ENCODE assay signal across 8 cellular contexts in genomic region chr16:69396187-69397061, GRCh38.
DNase-seq lines count a peak whose midpoint lies in the region; ATAC-seq and TF ChIP-seq lines count a peak whose summit lies in the region.

No MANE protein-coding gene starts in this region.

- POLR2A ChIA-PET in AG04449 (lab: Yijun Ruan, JAX) = interaction anchor here (0.7 to 1.3 kb wide), 4 partner anchors 8 to 330 kb away, joined by 3 to 5 read pairs (median 4); partner anchors contain the start of gene NQO1

- CTCF ChIA-PET in AG04449 (lab: Yijun Ruan, JAX) = interaction anchor here (0.7 to 7.9 kb wide), 79 partner anchors 8 to 453 kb away, joined by 3 to 154 read pairs (median 5); partner anchors contain the start of genes CYB5B, NOB1, TERF2 and WWP2

- ATAC-seq in HG03025 (IDR thresholded peaks at IDR 0.05; ENCODE audit: low FRiP score, unreplicated experiment) = no peak

- peak; percentile 30 for TF ChIP-seq CTCF in AG04449 (IDR thresholded peaks at IDR 0.05; ENCODE audit: insufficient read depth, low read length, missing control alignments)
- TF ChIP-seq CTCF in astrocyte of the cerebellum (IDR thresholded peaks at IDR 0.05; ENCODE audit: low read depth, low read length, missing control alignments) = peak; percentile 50

- DNase-seq in AG04449 (ENCODE audit: low read depth, low spot score) (peak; percentile 86), GM19240 (ENCODE audit: insufficient read length, low spot score) (peak; percentile 19), NCI-H1694 (lab: John Stamatoyannopoulos, UW) (peak; percentile 82), T-helper 9 cell (peak; percentile 65), astrocyte of the cerebellum (ENCODE audit: low read depth) (peak; percentile 94), hypothalamus (lab: John Stamatoyannopoulos, UW) (peak in 39 of 51 donors; percentile 1 to 86 (median 44)), skeletal muscle cell (ENCODE audit: low read depth) (peak; percentile 87)

- peak overlapping the region; percentile 6 for H3K4me3 ChIP-seq in AG04449 (ENCODE audit: low read depth, low read length)
- H3K4me3 ChIP-seq in astrocyte of the cerebellum (ENCODE audit: low read depth, low read length) = no peak overlapping the region
- no peak overlapping the region for H3K4me3 ChIP-seq in skeletal muscle cell (ENCODE audit: low read depth, low read length)

- in situ Hi-C loops in astrocyte of the cerebellum (cut with HindIII; ENCODE audit: low sequenced_read_pairs) = no loop called here

Comparison
In these comparisons a context has a peak if more than half of its experiments do, and no peak if none do; other contexts are left out.
1. DNase-seq: peak in every context shown above with its lines; median percentile 94 in astrocyte of the cerebellum; 87 in skeletal muscle cell; 86 in AG04449; 82 in NCI-H1694; 65 in T-helper 9 cell; 44 in hypothalamus; 19 in GM19240.